28 cellular contexts compared by ENCODE assay signal in genomic region chr9:96868709-96869108, GRCh38. TPM values are rescaled to one million over a fixed set of nuclear protein-coding genes. Genes with fewer than 3 reads are reported as not detected.
A peak's percentile ranks its signal among the peaks of the same experiment; 100 is the strongest.
DNase-seq lines count a peak whose midpoint lies in the region; ATAC-seq, FAIRE-seq and TF ChIP-seq lines count a peak whose summit lies in the region.
"Had no signal": no experiment of that assay in that cellular context is flagged by ENCODE, and none has a peak within 500 bp of the region (broad histone marks: within the 10 kb centered on the region; RNA-seq: fewer than 3 reads in every experiment).

No MANE protein-coding gene starts in this region.

- H3K9me3 ChIP-seq in pancreas (no peaks in the 10 kb centered on the region), right atrium auricular region (no peaks in the 10 kb centered on the region)
- H3K9me3 ChIP-seq: thoracic aorta had no signal

- H3K4me3 ChIP-seq in bronchial epithelial cell (ENCODE audit: low read depth, low read length) (no peak overlapping the region), pancreas (no peak overlapping the region), right atrium auricular region (no peak overlapping the region)
- H3K4me3 ChIP-seq: BLaER1 treated with 17β-estradiol and CSF1 and Interleukin-3, amounts not matched to agents 10 nM and 100 nM; thoracic aorta had no signal

- no peaks in the 10 kb centered on the region for H3K4me1 Mint-ChIP-seq in CD14-positive monocyte
- H3K4me1 Mint-ChIP-seq: activated T-helper 17 cell treated with anti-CD3 and anti-CD28 coated beads, Interleukin-2, amount 50 U/mL, for 72 hours; natural killer cell had no signal

- H3K36me3 Mint-ChIP-seq in CD14-positive monocyte = no peaks in the 10 kb centered on the region
- H3K36me3 Mint-ChIP-seq: natural killer cell had no signal

- no peak for TF ChIP-seq CTCF in bronchial epithelial cell (IDR thresholded peaks at IDR 0.05; ENCODE audit: insufficient read depth, low read length, severe bottlenecking)
- no peak for TF ChIP-seq CTCF in pancreas (IDR thresholded peaks at IDR 0.05)
- TF ChIP-seq CTCF in right atrium auricular region (IDR thresholded peaks at IDR 0.05) = no peak
- no peak for TF ChIP-seq CTCF in CD14-positive monocyte (IDR thresholded peaks at IDR 0.05)

- 12 to 20% methylated on average over 5 of the region's 5 CpGs for WGBS in pancreas, 2 donors

- no peaks in the 10 kb centered on the region for H3K36me3 ChIP-seq in bronchial epithelial cell (ENCODE audit: control insufficient read depth, insufficient read depth, low read length)
- H3K36me3 ChIP-seq in pancreas = no peaks in the 10 kb centered on the region
- no peaks in the 10 kb centered on the region for H3K36me3 ChIP-seq in right atrium auricular region
- H3K36me3 ChIP-seq: BLaER1 treated with 17β-estradiol and CSF1 and Interleukin-3, amounts not matched to agents 10 nM and 100 nM; thoracic aorta had no signal

- H3K27me3 Mint-ChIP-seq in CD14-positive monocyte (ENCODE audit: low read depth in 3 of 3) = peaks cover 4 to 9% (median 7%) of the 10 kb centered on the region in 3 donors
- H3K27me3 Mint-ChIP-seq: activated T-helper 17 cell treated with anti-CD3 and anti-CD28 coated beads, Interleukin-2, amount 50 U/mL, for 72 hours had no signal

- FAIRE-seq in bronchial epithelial cell (lab: Jason Lieb, UNC) (no peak), pancreas (lab: Jason Lieb, UNC) (peak; percentile 47)
- FAIRE-seq: astrocyte had no signal

- DNase-seq in DMS153 (lab: John Stamatoyannopoulos, UW) (peak; percentile 54), NCI-H2029 treated with DMSO at 0.1 percent for 48 hours (lab: John Stamatoyannopoulos, UW) (peak; percentile 15), bronchial epithelial cell (ENCODE audit: low read depth) (peak; percentile 54), pancreas (peak in 4 of 6 donors; percentile 61 to 82 (median 79)), dermis blood vessel endothelial cell (no peak), right atrium auricular region (ENCODE audit: low spot score) (no peak), CD14-positive monocyte (ENCODE audit: low spot score) (no peak)
- no peak for DNase-seq in activated naive CD4-positive, alpha-beta T cell (lab: John Stamatoyannopoulos, UW)
- DNase-seq: activated B cell treated with CpG ODN at 0.5 μM for 24 hours; activated CD4-positive, alpha-beta T cell treated with anti-CD3 and anti-CD28 coated beads, Interleukin-2, amount 50 U/mL, for 4 hours; activated naive CD8-positive, alpha-beta T cell treated with anti-CD3 and anti-CD28 coated beads for 36 hours; erythroblast; foreskin melanocyte; MM.1S; natural killer cell; NCI-H146; OCI-M1; retina; stimulated activated CD4-positive, alpha-beta T cell treated with anti-CD3 and anti-CD28 coated beads, Interleukin-4, amount 100 ng/mL, for 24 hours; stimulated activated naive B cell treated with anti-CD40 and anti-IgM and Interleukin-4, amounts not matched to agents 10 μg/mL and 1 μg/mL and 100 μg/mL, for 72 hours; T-helper 9 cell had no signal

- intact Hi-C loops in pancreas (cut with DNase I) (no loop called here), CD14-positive monocyte (cut with micrococcal nuclease) (no loop called here)

- H3K9me3 Mint-ChIP-seq in CD14-positive monocyte = peaks cover 8 to 17% (median 12%) of the 10 kb centered on the region in 7 donors
- H3K9me3 Mint-ChIP-seq: natural killer cell had no signal

- ATAC-seq in pancreas = peak; percentile 93 to 98 (median 96)
- ATAC-seq: activated T-helper 17 cell treated with anti-CD3 and anti-CD28 coated beads, Interleukin-2, amount 50 U/mL, for 72 hours; left lobe of liver; natural killer cell; Right ventricle myocardium inferior; stimulated activated naive B cell treated with anti-CD40 and anti-IgM and Interleukin-4, amounts not matched to agents 10 μg/mL and 1 μg/mL and 100 μg/mL, for 72 hours had no signal

- no peak overlapping the region for H3K4me3 Mint-ChIP-seq in CD14-positive monocyte
- H3K4me3 Mint-ChIP-seq: activated B cell treated with CpG ODN at 0.5 μM for 24 hours; activated naive CD8-positive, alpha-beta T cell treated with anti-CD3 and anti-CD28 coated beads for 36 hours; activated T-helper 17 cell treated with anti-CD3 and anti-CD28 coated beads, Interleukin-2, amount 50 U/mL, for 72 hours; natural killer cell; stimulated activated naive B cell treated with anti-CD40 and anti-IgM and Interleukin-4, amounts not matched to agents 10 μg/mL and 1 μg/mL and 100 μg/mL, for 72 hours had no signal

- H3K27ac ChIP-seq in pancreas (peak overlapping the region; percentile 72 to 90 (median 82)), right atrium auricular region (no peak overlapping the region)
- H3K27ac ChIP-seq: BLaER1 treated with 17β-estradiol and CSF1 and Interleukin-3, amounts not matched to agents 10 nM and 100 nM; thoracic aorta had no signal

- H3K27me3 ChIP-seq in bronchial epithelial cell (ENCODE audit: control insufficient read depth, insufficient read depth, low read length) (no peaks in the 10 kb centered on the region), pancreas (no peaks in the 10 kb centered on the region), right atrium auricular region (no peaks in the 10 kb centered on the region)
- H3K27me3 ChIP-seq: BLaER1 treated with 17β-estradiol and CSF1 and Interleukin-3, amounts not matched to agents 10 nM and 100 nM had no signal

- H3K4me1 ChIP-seq in pancreas (peaks cover 38 to 42% (median 42%) of the 10 kb centered on the region in 3 donors), right atrium auricular region (no peaks in the 10 kb centered on the region)
- H3K4me1 ChIP-seq: BLaER1 treated with 17β-estradiol and CSF1 and Interleukin-3, amounts not matched to agents 10 nM and 100 nM had no signal

- H3K27ac Mint-ChIP-seq in CD14-positive monocyte = no peak overlapping the region
- H3K27ac Mint-ChIP-seq: activated B cell treated with CpG ODN at 0.5 μM for 24 hours; activated naive CD8-positive, alpha-beta T cell treated with anti-CD3 and anti-CD28 coated beads for 36 hours; activated T-helper 17 cell treated with anti-CD3 and anti-CD28 coated beads, Interleukin-2, amount 50 U/mL, for 72 hours; natural killer cell; stimulated activated naive B cell treated with anti-CD40 and anti-IgM and Interleukin-4, amounts not matched to agents 10 μg/mL and 1 μg/mL and 100 μg/mL, for 72 hours had no signal

RNA-seq across cellular contexts. Expression of gene ZNF782, which starts 14.4 kb away (rescaled TPM):
- total RNA-seq in bronchial epithelial cell = 2.1 and 3.5 TPM in 2 replicates
- 1 to 10 TPM; 3.0 to 6.8 (median 5.1) TPM for total RNA-seq in pancreas
- 1 to 10 TPM; 2.3 to 2.5 TPM for polyA plus RNA-seq in pancreas
- total RNA-seq in dermis blood vessel endothelial cell = 2.9 and 3.7 TPM in 2 replicates
- total RNA-seq in right atrium auricular region = 1 to 10 TPM; 4.6 to 5.5 TPM
- polyA plus RNA-seq in CD14-positive monocyte = 1 to 10 TPM; 1.1 TPM

RNA-seq across cellular contexts. Expression of gene NUTM2G, which starts 59.9 kb away (rescaled TPM):
- total RNA-seq in bronchial epithelial cell (not detected in 2 replicates), pancreas (not detected), dermis blood vessel endothelial cell (not detected in 2 replicates), right atrium auricular region (not detected)
- polyA plus RNA-seq in pancreas (not detected), CD14-positive monocyte (not detected)
- total RNA-seq: activated B cell treated with CpG ODN at 0.5 μM for 24 hours; activated naive CD8-positive, alpha-beta T cell treated with anti-CD3 and anti-CD28 coated beads for 36 hours; activated T-helper 17 cell treated with anti-CD3 and anti-CD28 coated beads, Interleukin-2, amount 50 U/mL, for 72 hours; astrocyte; left lobe of liver; natural killer cell; omental fat pad; Right ventricle myocardium inferior; thoracic aorta had no signal

Comparison
In these comparisons a context has a peak if more than half of its experiments do, and no peak if none do; other contexts are left out.
1. DNase-seq: peak in DMS153 (single experiment), NCI-H2029 treated with DMSO at 0.1 percent for 48 hours (single experiment), bronchial epithelial cell (single experiment) and pancreas (4 of 6); none in dermis blood vessel endothelial cell (single experiment), activated naive CD4-positive, alpha-beta T cell (0 of 4), right atrium auricular region (single experiment) and CD14-positive monocyte (single experiment).
2. H3K27ac ChIP-seq: peak in pancreas (4 of 4); none in right atrium auricular region (0 of 2).